23 cellular contexts compared by ENCODE assay signal in genomic region chr9:120616961-120617636, GRCh38. TPM values are rescaled to one million over a fixed set of nuclear protein-coding genes. Genes with fewer than 3 reads are reported as not detected.
DNase-seq lines count a peak whose midpoint lies in the region; ATAC-seq and TF ChIP-seq lines count a peak whose summit lies in the region.
"Had no signal": no experiment of that assay in that cellular context is flagged by ENCODE, and none has a peak within 500 bp of the region (broad histone marks: within the 10 kb centered on the region; RNA-seq: fewer than 3 reads in every experiment).

No MANE protein-coding gene starts in this region.

- H3K4me1 ChIP-seq in SK-N-SH (ENCODE audit: control insufficient read depth in 1 of 2, insufficient read depth in 2 of 2, low read depth in 1 of 2, low read length in 1 of 2) (peaks cover 0 to 14% of the 10 kb centered on the region in 2 experiments; a peak in 2 of 4 replicates), RWPE2 (ENCODE audit: insufficient read depth, poor library complexity, severe bottlenecking) (peaks cover 15% of the 10 kb centered on the region), ovary (ENCODE audit: insufficient read depth) (no peaks in the 10 kb centered on the region)
- H3K4me1 ChIP-seq: BE2C, body of pancreas had no signal

- no peaks in the 10 kb centered on the region for H3K36me3 ChIP-seq in SK-N-SH (replicated peaks in 1 of 2; ENCODE audit: control insufficient read depth in 1 of 2, insufficient read depth in 2 of 2, low read length in 1 of 2)
- H3K36me3 ChIP-seq in RWPE2 (ENCODE audit: low read depth): peaks cover 10% of the 10 kb centered on the region; the same call in 1 of the 2 replicates
- H3K36me3 ChIP-seq in ovary: no peaks in the 10 kb centered on the region
- H3K36me3 ChIP-seq: BE2C had no signal

- no peak overlapping the region for H3K9ac ChIP-seq in SK-N-SH

- no peak overlapping the region for H3K4me2 ChIP-seq in SK-N-SH

- peaks cover 15% of the 10 kb centered on the region for H3F3A ChIP-seq in SK-N-SH (replicated peaks; ENCODE audit: insufficient read depth)

- H3K9me3 Mint-ChIP-seq in stimulated activated effector memory CD8-positive, alpha-beta T cell treated with anti-CD3 and anti-CD28 coated beads, Interleukin-12 subunit alpha, Interleukin-12 subunit beta, amount 100 ng/mL, for 72 hours: no peaks in the 10 kb centered on the region
- H3K9me3 Mint-ChIP-seq: activated T-cell treated with anti-CD3 and anti-CD28 coated beads, Interleukin-2, amount 50 U/mL, for 4 hours; nephron had no signal

- no peaks in the 10 kb centered on the region for H3K9me3 ChIP-seq in SK-N-SH
- H3K9me3 ChIP-seq in RWPE2 (ENCODE audit: severe bottlenecking): no peaks in the 10 kb centered on the region
- H3K9me3 ChIP-seq in ovary: no peaks in the 10 kb centered on the region
- H3K9me3 ChIP-seq: BE2C, body of pancreas, heart left ventricle had no signal

- H3K4me1 Mint-ChIP-seq in stimulated activated effector memory CD8-positive, alpha-beta T cell treated with anti-CD3 and anti-CD28 coated beads, Interleukin-12 subunit alpha, Interleukin-12 subunit beta, amount 100 ng/mL, for 72 hours: no peaks in the 10 kb centered on the region

- TF ChIP-seq RAD21 in SK-N-SH (IDR thresholded peaks at IDR 0.05; ENCODE audit: low read length): no peak

- intact Hi-C loops in dorsolateral prefrontal cortex (cut with DNase I) (loop anchor here (5.0 kb wide), 2 partner anchors 35 to 320 kb away; partner anchors contain the start of gene CDK5RAP2 (in 1 of the 2)), ovary (cut with DNase I) (no loop called here)

- H3K4me3 Mint-ChIP-seq in stimulated activated effector memory CD8-positive, alpha-beta T cell treated with anti-CD3 and anti-CD28 coated beads, Interleukin-12 subunit alpha, Interleukin-12 subunit beta, amount 100 ng/mL, for 72 hours: no peak overlapping the region
- H3K4me3 Mint-ChIP-seq: activated T-cell treated with anti-CD3 and anti-CD28 coated beads, Interleukin-2, amount 50 U/mL, for 4 hours; nephron had no signal

- CTCF ChIA-PET in SK-N-SH (lab: Yijun Ruan, JAX): interaction anchor here (0.6 to 3.2 kb wide), 2 partner anchors 93 to 139 kb away, joined by 4 to 11 read pairs; no protein-coding TSS in a partner anchor

- H3K27me3 ChIP-seq in SK-N-SH (ENCODE audit: insufficient read depth): no peaks in the 10 kb centered on the region
- H3K27me3 ChIP-seq in RWPE2 (ENCODE audit: insufficient read depth, poor library complexity, severe bottlenecking): no peaks in the 10 kb centered on the region
- H3K27me3 ChIP-seq in dorsolateral prefrontal cortex: no peaks in the 10 kb centered on the region
- H3K27me3 ChIP-seq in ovary: no peaks in the 10 kb centered on the region
- H3K27me3 ChIP-seq: BE2C, body of pancreas, heart left ventricle had no signal

- peak overlapping the region; percentile 27; the same call in 1 of the 2 replicates for H2AFZ ChIP-seq in SK-N-SH (ENCODE audit: low read depth)

- H3K4me3 ChIP-seq in SK-N-SH (ENCODE audit: low read depth in 2 of 2, low read length in 1 of 2) (no peak overlapping the region), RWPE2 (ENCODE audit: severe bottlenecking) (no peak overlapping the region), dorsolateral prefrontal cortex (no peak overlapping the region), ovary (no peak overlapping the region)
- H3K4me3 ChIP-seq: body of pancreas, coronary artery, heart left ventricle had no signal

- TF ChIP-seq EP300 in SK-N-SH (IDR thresholded peaks at IDR 0.05; ENCODE audit: borderline replicate concordance in 1 of 2, low read depth in 1 of 2, low read length in 1 of 2) (no peak), ovary (IDR thresholded peaks at IDR 0.05) (no peak)

- H3K27ac ChIP-seq in SK-N-SH (ENCODE audit: low read depth in 2 of 2, low read length in 1 of 2): peak overlapping the region in 1 of 2 experiments; percentile 33; a peak in 3 of 4 replicates
- peak overlapping the region; percentile 15 for H3K27ac ChIP-seq in RWPE2 (ENCODE audit: poor library complexity, severe bottlenecking)
- H3K27ac ChIP-seq in dorsolateral prefrontal cortex: peak overlapping the region in 55 of 59 donors; percentile 0 to 97 (median 72)
- no peak overlapping the region for H3K27ac ChIP-seq in ovary
- H3K27ac ChIP-seq: 22Rv1, body of pancreas, coronary artery, heart left ventricle had no signal

- POLR2A ChIA-PET in SK-N-SH (lab: Yijun Ruan, JAX): no interaction called here

- ATAC-seq in SK-N-SH treated with all-trans-retinoic acid at 6 μM for 48 hours: no peak
- no peak for ATAC-seq in RWPE2 (ENCODE audit: low read depth)
- ATAC-seq in stimulated activated effector memory CD8-positive, alpha-beta T cell treated with anti-CD3 and anti-CD28 coated beads, Interleukin-12 subunit alpha, Interleukin-12 subunit beta, amount 100 ng/mL, for 72 hours: no peak
- ATAC-seq: activated CD4-positive, CD25-positive, alpha-beta regulatory T cell treated with anti-CD3 and anti-CD28 coated beads, Interleukin-2, amount 50 U/mL, for 24 hours; activated T-cell treated with anti-CD3 and anti-CD28 coated beads, Interleukin-2, amount 50 U/mL, for 4 hours; body of pancreas; heart left ventricle; left ventricle myocardium superior had no signal

- H3K27ac Mint-ChIP-seq in stimulated activated effector memory CD8-positive, alpha-beta T cell treated with anti-CD3 and anti-CD28 coated beads, Interleukin-12 subunit alpha, Interleukin-12 subunit beta, amount 100 ng/mL, for 72 hours: peak overlapping the region; percentile 35
- H3K27ac Mint-ChIP-seq: nephron, progenitor cell of endocrine pancreas had no signal

- H3K79me2 ChIP-seq in SK-N-SH (ENCODE audit: insufficient read depth): no peaks in the 10 kb centered on the region

- H4K20me1 ChIP-seq in SK-N-SH (ENCODE audit: insufficient read depth): no peaks in the 10 kb centered on the region

- TF ChIP-seq CTCF in SK-N-SH (IDR thresholded peaks at IDR 0.05): no peak
- no peak for TF ChIP-seq CTCF in RWPE2 (IDR thresholded peaks at IDR 0.05; ENCODE audit: poor library complexity, severe bottlenecking)
- TF ChIP-seq CTCF in dorsolateral prefrontal cortex (IDR thresholded peaks at IDR 0.05 in 54 of 56, conservative IDR thresholded peaks at IDR 0.05 in 2 of 56; ENCODE audit: low read depth in 1 of 56, partially characterized antibody in 56 of 56): no peak
- TF ChIP-seq CTCF in ovary (IDR thresholded peaks at IDR 0.05): no peak

- DNase-seq in SK-N-SH (no peak), RWPE2 (ENCODE audit: low spot score) (no peak), dorsolateral prefrontal cortex (no peak), ovary (no peak), hypothalamus (lab: John Stamatoyannopoulos, UW) (no peak), NCI-H774 (lab: John Stamatoyannopoulos, UW) (no peak)
- DNase-seq in stimulated activated effector memory CD8-positive, alpha-beta T cell treated with anti-CD3 and anti-CD28 coated beads, Interleukin-12 subunit alpha, Interleukin-12 subunit beta, amount 100 ng/mL, for 72 hours (ENCODE audit: low spot score in 2 of 2): no peak
- DNase-seq: activated CD8-positive, alpha-beta memory T cell treated with anti-CD3 and anti-CD28 coated beads for 24 hours; activated naive CD4-positive, alpha-beta T cell treated with anti-CD3 and anti-CD28 coated beads, Interleukin-2, amount 50 U/mL, for 16 hours; activated T-cell treated with anti-CD3 and anti-CD28 coated beads, Interleukin-2, amount 50 U/mL, for 4 hours; BE2C; body of pancreas; DMS79 treated with DMSO at 0.1 percent for 48 hours; heart left ventricle; left ventricle myocardium superior; NCI-H187 treated with DMSO at 0.1 percent for 48 hours; SW 1271 had no signal

- H3K9me2 ChIP-seq in SK-N-SH: no peaks in the 10 kb centered on the region

- H3K36me3 Mint-ChIP-seq in stimulated activated effector memory CD8-positive, alpha-beta T cell treated with anti-CD3 and anti-CD28 coated beads, Interleukin-12 subunit alpha, Interleukin-12 subunit beta, amount 100 ng/mL, for 72 hours: no peaks in the 10 kb centered on the region

- TF ChIP-seq POLR2A in ovary (IDR thresholded peaks at IDR 0.05): no peak

TF ChIP-seq in SK-N-SH, 30 proteins besides CTCF, POLR2A, EP300 and RAD21 (continues in another document):
- TF ChIP-seq TEAD4 (IDR thresholded peaks at IDR 0.05; ENCODE audit: borderline replicate concordance, insufficient read depth): no peak

TF ChIP-seq in SK-N-SH treated with all-trans-retinoic acid at 6 μM for 48 hours, 23 proteins besides CTCF, POLR2A, EP300 and RAD21 (continues in another document):
- TF ChIP-seq CSRNP3 (CRISPR knock-in tag; IDR thresholded peaks at IDR 0.05) (no peak), SNAI2 (CRISPR knock-in tag; IDR thresholded peaks at IDR 0.05) (no peak), ZNF565 (CRISPR knock-in tag; conservative IDR thresholded peaks at IDR 0.05; ENCODE audit: low read depth) (no peak), ZFP3 (CRISPR knock-in tag; IDR thresholded peaks at IDR 0.05) (no peak), ISL1 (CRISPR knock-in tag; IDR thresholded peaks at IDR 0.05) (no peak)

RNA-seq across cellular contexts. Expression of gene CDK5RAP2, which starts 37.1 kb away (rescaled TPM):
- polyA plus RNA-seq in SK-N-SH (2012; rRNA removed): 15.2 and 20.7 TPM in 2 replicates
- 16.6 and 17.3 TPM in 2 replicates for polyA plus RNA-seq in SK-N-SH (2012; cell fraction: cytosol; rRNA removed)
- polyA plus RNA-seq in SK-N-SH (2012; cell fraction: nucleus; rRNA removed): 45.3 and 53.8 TPM in 2 replicates
- 100 to 1,000 TPM in 7 of 120 experiments, 10 to 100 TPM in 113; 45.9 to 132 (median 71.9) TPM for total RNA-seq in dorsolateral prefrontal cortex
- total RNA-seq in ovary: 10 to 100 TPM; 35.1 to 59.4 (median 44.7) TPM
- 10 to 100 TPM; 30.8 to 61.1 TPM for polyA plus RNA-seq in ovary

Comparison
In these comparisons a context has a peak if more than half of its experiments do, and no peak if none do; other contexts are left out.
1. H3K27ac ChIP-seq: peak in RWPE2 (single experiment) and dorsolateral prefrontal cortex (55 of 59); none in ovary (0 of 2).
2. intact Hi-C loops: an anchor here in dorsolateral prefrontal cortex (5.0 kb wide); none called in ovary.